In genomic region chr5:180313677-180314076, GRCh38 we compare ENCODE assay signal across 8 cellular contexts. TPM values are rescaled to one million over a fixed set of nuclear protein-coding genes. Genes with fewer than 3 reads are reported as not detected.
DNase-seq lines count a peak whose midpoint lies in the region; ATAC-seq and TF ChIP-seq lines count a peak whose summit lies in the region.

No MANE protein-coding gene starts in this region.

- no peaks in the 10 kb centered on the region for H3K4me1 Mint-ChIP-seq in type B pancreatic cell (ENCODE audit: unreplicated experiment)

- peaks cover 5% of the 10 kb centered on the region for H3K36me3 Mint-ChIP-seq in type B pancreatic cell

- ATAC-seq in HG02943 (IDR thresholded peaks at IDR 0.05; ENCODE audit: low read depth, unreplicated experiment), result peak; percentile 73

- CTCF ChIA-PET in BJ (lab: Yijun Ruan, JAX), result interaction anchor here (3.7 kb wide), 1 partner anchor 13 kb away, joined by 43 read pairs; no protein-coding TSS in a partner anchor

- H3K4me3 ChIP-seq in BJ (ENCODE audit: low read depth, low read length) (peak overlapping the region; percentile 9; the same call in 1 of the 2 replicates), lower leg skin (ENCODE audit: low read depth, poor library complexity, severe bottlenecking) (no peak overlapping the region)

- no peaks in the 10 kb centered on the region for H3K27me3 ChIP-seq in BJ (ENCODE audit: control insufficient read depth, insufficient read depth, low read length)

- H3K27ac Mint-ChIP-seq in type B pancreatic cell, result no peak overlapping the region

- TF ChIP-seq CTCF in BJ (IDR thresholded peaks at IDR 0.05; ENCODE audit: insufficient read depth, low read depth, low read length) (no peak), lower leg skin (IDR thresholded peaks at IDR 0.05) (no peak), type B pancreatic cell (conservative IDR thresholded peaks at IDR 0.05) (no peak)

- H3K4me3 Mint-ChIP-seq in type B pancreatic cell, result no peak overlapping the region

- no peaks in the 10 kb centered on the region for H3K9me3 Mint-ChIP-seq in type B pancreatic cell

- POLR2A ChIA-PET in BJ (lab: Charles Lee), result no interaction called here

- H3K27me3 Mint-ChIP-seq in type B pancreatic cell, result no peaks in the 10 kb centered on the region

- no peak for TF ChIP-seq POLR2A in lower leg skin (IDR thresholded peaks at IDR 0.05)

- 80 to 96% methylated on average over 37 to 40 of the region's 40 CpGs for WGBS in lower leg skin, 2 donors

- DNase-seq in BJ (ENCODE audit: low read depth), result no peak
- DNase-seq in SKM-1 treated with dmso at 0.1 percent for 144 hours (lab: John Stamatoyannopoulos, UW; ENCODE audit: unreplicated experiment), result peak; percentile 92
- DNase-seq in effector CD8-positive, alpha-beta T cell (lab: John Stamatoyannopoulos, UW), result peak; percentile 62
- DNase-seq in posterior vena cava (ENCODE audit: low spot score), result peak; percentile 79
- DNase-seq in lower leg skin (ENCODE audit: low spot score in 2 of 2), result no peak
- DNase-seq in GOT3 (lab: John Stamatoyannopoulos, UW), result no peak
- no peak for DNase-seq in type B pancreatic cell (ENCODE audit: extremely low spot score, unreplicated experiment)

- intact Hi-C loops in posterior vena cava (cut with DNase I), result no loop called here
- intact Hi-C loops in lower leg skin (cut with DNase I; ENCODE audit: low total_unique reads), result no loop called here

- H3K36me3 ChIP-seq in BJ (ENCODE audit: control insufficient read depth, insufficient read depth, low read length), result no peaks in the 10 kb centered on the region; the same call in 1 of the 2 replicates

RNA-seq across cellular contexts. Expression of gene MAPK9, which starts 21.8 kb away (rescaled TPM):
- 31.6 and 35.0 TPM in 2 replicates for polyA plus RNA-seq in BJ (2011; rRNA removed)
- 22.7 and 25.0 TPM in 2 replicates for polyA minus RNA-seq in BJ (2011; rRNA and poly(A)+ RNA removed)
- total RNA-seq in posterior vena cava (10 to 100 TPM; 27.9 to 34.9 TPM), lower leg skin (10 to 100 TPM; 10.4 to 18.4 (median 15.4) TPM), type B pancreatic cell (ENCODE audit: low replicate concordance) (34.4 and 35.2 TPM in 2 replicates)

RNA-seq across cellular contexts. Expression of gene GFPT2, which starts 39.5 kb away (rescaled TPM):
- polyA plus RNA-seq in BJ (2011; rRNA removed), result 4.7 and 6.1 TPM in 2 replicates
- polyA minus RNA-seq in BJ (2011; rRNA and poly(A)+ RNA removed), result 2.4 and 4.3 TPM in 2 replicates
- total RNA-seq in posterior vena cava (10 to 100 TPM; 75.4 to 83.3 TPM), lower leg skin (1 to 10 TPM; 2.5 to 8.4 (median 3.8) TPM), type B pancreatic cell (ENCODE audit: low replicate concordance) (1.1 and 17.6 TPM in 2 replicates)

Comparison
In these comparisons a context has a peak if more than half of its experiments do, and no peak if none do; other contexts are left out.
1. DNase-seq: peak in SKM-1 treated with dmso at 0.1 percent for 144 hours (single experiment), effector CD8-positive, alpha-beta T cell (single experiment) and posterior vena cava (single experiment); none in BJ (single experiment), lower leg skin (0 of 2), GOT3 (single experiment) and type B pancreatic cell (single experiment).